9 cellular contexts compared by ENCODE assay signal in genomic region chr2:219010162-219010756, GRCh38. TPM values are rescaled to one million over a fixed set of nuclear protein-coding genes. Genes with fewer than 3 reads are reported as not detected.
A peak's percentile ranks its signal among the peaks of the same experiment; 100 is the strongest.
DNase-seq lines count a peak whose midpoint lies in the region; ATAC-seq and TF ChIP-seq lines count a peak whose summit lies in the region.
"Had no signal": no experiment of that assay in that cellular context is flagged by ENCODE, and none has a peak within 500 bp of the region (broad histone marks: within the 10 kb centered on the region; RNA-seq: fewer than 3 reads in every experiment).

No MANE protein-coding gene starts in this region.

- intact Hi-C loops in CD8-positive, alpha-beta T cell (cut with DNase I, micrococcal nuclease), result no loop called here

- no peak overlapping the region for H3K4me3 Mint-ChIP-seq in CD8-positive, alpha-beta T cell

- DNase-seq in CD8-positive, alpha-beta T cell, result peak in 1 of 7 experiments; percentile 22
- DNase-seq in GM13976 (ENCODE audit: low spot score) (peak; percentile 75), RWPE1 (ENCODE audit: low spot score) (peak; percentile 60), kidney tubule cell (ENCODE audit: low spot score) (peak; percentile 30), hippocampal formation (lab: John Stamatoyannopoulos, UW) (no peak), smooth muscle cell (lab: John Stamatoyannopoulos, UW; ENCODE audit: unreplicated experiment) (no peak)

- TF ChIP-seq CTCF in CD8-positive, alpha-beta T cell (IDR thresholded peaks at IDR 0.05), result peak; percentile 22
- TF ChIP-seq CTCF in GM13976 (IDR thresholded peaks at IDR 0.05; ENCODE audit: borderline replicate concordance, control extremely low read depth, extremely low read depth, insufficient read depth, missing control alignments) (peak; percentile 46), RWPE1 (conservative IDR thresholded peaks at IDR 0.05; ENCODE audit: low read depth) (peak; percentile 36), smooth muscle cell (IDR thresholded peaks at IDR 0.05; ENCODE audit: borderline replicate concordance, insufficient read depth, poor library complexity, severe bottlenecking) (no peak)

- no peak overlapping the region for H3K4me2 ChIP-seq in smooth muscle cell

- H3K9me3 ChIP-seq in CD8-positive, alpha-beta T cell (ENCODE audit: low read length), result no peaks in the 10 kb centered on the region
- no peaks in the 10 kb centered on the region for H3K9me3 ChIP-seq in smooth muscle cell (replicated peaks; ENCODE audit: low read depth)

- in situ Hi-C loops in GM13976 (cut with MboI; ENCODE audit: low sequenced_read_pairs, unreplicated experiment), result no loop called here

- no peaks in the 10 kb centered on the region for H3F3A ChIP-seq in smooth muscle cell (ENCODE audit: low read depth)

- H4K20me1 ChIP-seq in smooth muscle cell (ENCODE audit: low read depth), result no peaks in the 10 kb centered on the region

- H3K27ac Mint-ChIP-seq in CD8-positive, alpha-beta T cell, result no peak overlapping the region

- peak; percentile 67 for ATAC-seq in CD8-positive, alpha-beta T cell
- ATAC-seq in HG02870 (IDR thresholded peaks at IDR 0.05; ENCODE audit: unreplicated experiment), result no peak
- no peak for ATAC-seq in HG02642 (IDR thresholded peaks at IDR 0.05; ENCODE audit: poor library complexity, unreplicated experiment)

- no peak overlapping the region for H3K27ac ChIP-seq in CD8-positive, alpha-beta T cell (ENCODE audit: low read depth, low read length)
- H3K27ac ChIP-seq in RWPE1 (no peak overlapping the region), smooth muscle cell (ENCODE audit: low read depth) (no peak overlapping the region)

- H3K27me3 Mint-ChIP-seq in CD8-positive, alpha-beta T cell (ENCODE audit: low read depth), result peaks cover 35% of the 10 kb centered on the region

- H2AFZ ChIP-seq in smooth muscle cell (ENCODE audit: low read depth), result no peak overlapping the region

- H3K9me3 Mint-ChIP-seq in CD8-positive, alpha-beta T cell, result no peaks in the 10 kb centered on the region

- CTCF ChIA-PET in CD8-positive, alpha-beta T cell (lab: Charles Lee), result interaction anchor here (0.7 to 1.5 kb wide), 4 partner anchors 10 to 190 kb away, joined by 3 to 5 read pairs (median 4); no protein-coding TSS in a partner anchor
- CTCF ChIA-PET in RWPE1 (lab: Yijun Ruan, JAX), result interaction anchor here (0.5 to 1.7 kb wide), 13 partner anchors 8 to 1040 kb away, joined by 3 to 18 read pairs (median 4); partner anchors contain the start of gene CNPPD1

- no peaks in the 10 kb centered on the region for H3K79me2 ChIP-seq in smooth muscle cell (ENCODE audit: low read depth)

- H3K36me3 Mint-ChIP-seq in CD8-positive, alpha-beta T cell, result no peaks in the 10 kb centered on the region

- H3K4me1 Mint-ChIP-seq in CD8-positive, alpha-beta T cell (ENCODE audit: low read depth), result no peaks in the 10 kb centered on the region

- no peak overlapping the region for H3K4me3 ChIP-seq in CD8-positive, alpha-beta T cell (ENCODE audit: low read depth, low read length)
- no peak overlapping the region for H3K4me3 ChIP-seq in smooth muscle cell

- no peaks in the 10 kb centered on the region for H3K4me1 ChIP-seq in CD8-positive, alpha-beta T cell (ENCODE audit: insufficient read depth, low read length)
- H3K4me1 ChIP-seq in smooth muscle cell (ENCODE audit: low read depth), result no peaks in the 10 kb centered on the region

- 34% methylated on average over 6 of the region's 6 CpGs for WGBS in smooth muscle cell (ENCODE audit: low lambda C conversion rate)

- H3K9ac ChIP-seq in smooth muscle cell (ENCODE audit: low read depth), result no peak overlapping the region

- H3K36me3 ChIP-seq in CD8-positive, alpha-beta T cell (ENCODE audit: insufficient read depth, low read length), result no peaks in the 10 kb centered on the region
- no peaks in the 10 kb centered on the region for H3K36me3 ChIP-seq in smooth muscle cell (ENCODE audit: low read depth)

- POLR2A ChIA-PET in CD8-positive, alpha-beta T cell (lab: Charles Lee), result no interaction called here
- POLR2A ChIA-PET in RWPE1 (lab: Yijun Ruan, JAX; ENCODE audit: low non-redundant PET), result no interaction called here

- no peaks in the 10 kb centered on the region for H3K27me3 ChIP-seq in CD8-positive, alpha-beta T cell (ENCODE audit: insufficient read depth, low read length)
- H3K27me3 ChIP-seq in smooth muscle cell (ENCODE audit: low read depth), result peaks cover 28% of the 10 kb centered on the region

RNA-seq across cellular contexts. Expression of gene CRYBA2, which starts 17.0 kb away (rescaled TPM):
- total RNA-seq in CD8-positive, alpha-beta T cell, result not detected
- total RNA-seq in smooth muscle cell, result not detected in 2 replicates
- polyA plus RNA-seq in smooth muscle cell, result not detected in 2 replicates
- total RNA-seq: dermis microvascular lymphatic vessel endothelial cell had no signal

RNA-seq across cellular contexts. Expression of gene FEV, which starts 25.3 kb away (rescaled TPM):
- total RNA-seq in CD8-positive, alpha-beta T cell, result not detected
- total RNA-seq in smooth muscle cell, result not detected in 2 replicates
- polyA plus RNA-seq in smooth muscle cell, result not detected in 2 replicates
- total RNA-seq: dermis microvascular lymphatic vessel endothelial cell had no signal

RNA-seq across cellular contexts. Expression of gene CFAP65, which starts 31.1 kb away (rescaled TPM):
- not detected for total RNA-seq in CD8-positive, alpha-beta T cell
- total RNA-seq in smooth muscle cell, result not detected in 2 replicates
- polyA plus RNA-seq in smooth muscle cell, result not detected in 2 replicates
- total RNA-seq: dermis microvascular lymphatic vessel endothelial cell had no signal

RNA-seq across cellular contexts. Expression of gene IHH, which starts 50.5 kb away (rescaled TPM):
- total RNA-seq in CD8-positive, alpha-beta T cell, result not detected
- total RNA-seq in smooth muscle cell, result 0.09 TPM in 1 of 2 replicates, not detected in the other
- polyA plus RNA-seq in smooth muscle cell, result not detected in 2 replicates

RNA-seq across cellular contexts. Expression of gene CDK5R2, which starts 50.8 kb away (rescaled TPM):
- not detected for total RNA-seq in CD8-positive, alpha-beta T cell
- total RNA-seq in smooth muscle cell, result not detected in 2 replicates
- 0.62 TPM in 1 of 2 replicates, not detected in the other for polyA plus RNA-seq in smooth muscle cell
- total RNA-seq: dermis microvascular lymphatic vessel endothelial cell had no signal

Comparison
In these comparisons a context has a peak if more than half of its experiments do, and no peak if none do; other contexts are left out.
1. DNase-seq: peak in GM13976 (single experiment), RWPE1 (single experiment) and kidney tubule cell (single experiment); none in hippocampal formation (0 of 2) and smooth muscle cell (single experiment).